8 cellular contexts compared by ENCODE assay signal in genomic region chr19:10653732-10654609, GRCh38. TPM values are rescaled to one million over a fixed set of nuclear protein-coding genes. Genes with fewer than 3 reads are reported as not detected.
A peak's percentile ranks its signal among the peaks of the same experiment; 100 is the strongest.
DNase-seq lines count a peak whose midpoint lies in the region; TF ChIP-seq lines count a peak whose summit lies in the region.

TSS of gene ILF3 (plus strand) at chr19:10654346. CDS start at chr19:10670606, 16,260 bp downstream.

- in situ Hi-C loops in HAP-1 (cut with MboI; ENCODE audit: low sequenced_read_pairs), result no loop called here

- H3K4me2 ChIP-seq in MM.1S (ENCODE audit: low read depth, low read length), result peak within 1 kb of the TSS; percentile 92

- H3F3A ChIP-seq in MM.1S (ENCODE audit: insufficient read depth, low read length), result peaks cover 19% of the 10 kb centered on the region

- H3K36me3 Mint-ChIP-seq in nephron (ENCODE audit: low read depth), result peaks cover 19% of the 10 kb centered on the region
- peaks cover 41% of the 10 kb centered on the region for H3K36me3 Mint-ChIP-seq in stimulated activated naive CD8-positive, alpha-beta T cell treated with anti-CD3 and anti-CD28 coated beads, Interleukin-15, Interleukin-2, amounts not matched to agents 100 ng/mL and 50 ng/mL, for 24 hours (ENCODE audit: low read depth)

- H3K9ac ChIP-seq in ES-I3 (ENCODE audit: low read depth, low read length), result peak within 1 kb of the TSS; percentile 98
- peak within 1 kb of the TSS; percentile 99 for H3K9ac ChIP-seq in MM.1S (ENCODE audit: low read length)

- no peaks in the 10 kb centered on the region for H3K27me3 Mint-ChIP-seq in nephron (ENCODE audit: low read depth)
- peaks cover 3% of the 10 kb centered on the region for H3K27me3 Mint-ChIP-seq in stimulated activated naive CD8-positive, alpha-beta T cell treated with anti-CD3 and anti-CD28 coated beads, Interleukin-15, Interleukin-2, amounts not matched to agents 100 ng/mL and 50 ng/mL, for 24 hours

- H3K9me2 ChIP-seq in MM.1S (replicated peaks; ENCODE audit: insufficient read depth, low read length), result no peaks in the 10 kb centered on the region

- H4K20me1 ChIP-seq in MM.1S (ENCODE audit: insufficient read depth, low read length), result peaks cover 41% of the 10 kb centered on the region

- H3K4me1 ChIP-seq in ES-I3 (ENCODE audit: insufficient read depth, low read length), result peaks cover 3% of the 10 kb centered on the region; the same call in 1 of the 2 replicates
- peaks cover 8% of the 10 kb centered on the region; the same call in 1 of the 2 replicates for H3K4me1 ChIP-seq in HAP-1
- H3K4me1 ChIP-seq in MM.1S (ENCODE audit: low read length), result peaks cover 19% of the 10 kb centered on the region

- H2AFZ ChIP-seq in MM.1S (ENCODE audit: low read length), result peak within 1 kb of the TSS; percentile 37; the same call in 1 of the 2 replicates

- peak within 1 kb of the TSS; percentile 98 for H3K27ac Mint-ChIP-seq in nephron
- peak within 1 kb of the TSS; percentile 98 for H3K27ac Mint-ChIP-seq in stimulated activated naive CD8-positive, alpha-beta T cell treated with anti-CD3 and anti-CD28 coated beads, Interleukin-15, Interleukin-2, amounts not matched to agents 100 ng/mL and 50 ng/mL, for 24 hours

- H3K9me3 Mint-ChIP-seq in nephron, result no peaks in the 10 kb centered on the region
- no peaks in the 10 kb centered on the region for H3K9me3 Mint-ChIP-seq in stimulated activated naive CD8-positive, alpha-beta T cell treated with anti-CD3 and anti-CD28 coated beads, Interleukin-15, Interleukin-2, amounts not matched to agents 100 ng/mL and 50 ng/mL, for 24 hours

- peaks cover 59% of the 10 kb centered on the region for H3K79me2 ChIP-seq in MM.1S (ENCODE audit: low read length)

- DNase-seq in HAP-1 (ENCODE audit: low spot score in 2 of 2) (peak; percentile 99), MM.1S (peak; percentile 100), SIG-M5 (lab: John Stamatoyannopoulos, UW) (peak; percentile 97), activated gamma-delta T cell (lab: John Stamatoyannopoulos, UW) (peak; percentile 96), fibroblast of the aortic adventitia (ENCODE audit: low read depth) (peak; percentile 100)

- H3K27me3 ChIP-seq in HAP-1 (ENCODE audit: low read depth) (no peaks in the 10 kb centered on the region), MM.1S (replicated peaks; ENCODE audit: insufficient read depth, low read length) (no peaks in the 10 kb centered on the region)

- H3K36me3 ChIP-seq in ES-I3 (ENCODE audit: insufficient read depth, low read length), result peaks cover 12% of the 10 kb centered on the region; the same call in 1 of the 2 replicates
- peaks cover 37% of the 10 kb centered on the region for H3K36me3 ChIP-seq in HAP-1 (replicated peaks)
- no peaks in the 10 kb centered on the region for H3K36me3 ChIP-seq in MM.1S (replicated peaks; ENCODE audit: insufficient read depth, low read length)

- peak within 1 kb of the TSS; percentile 89 to 98 (median 97) for H3K4me3 Mint-ChIP-seq in nephron
- H3K4me3 Mint-ChIP-seq in stimulated activated naive CD8-positive, alpha-beta T cell treated with anti-CD3 and anti-CD28 coated beads, Interleukin-15, Interleukin-2, amounts not matched to agents 100 ng/mL and 50 ng/mL, for 24 hours, result peak within 1 kb of the TSS; percentile 99

- TF ChIP-seq CTCF in MM.1S (IDR thresholded peaks at IDR 0.05; ENCODE audit: low read length) (no peak), fibroblast of the aortic adventitia (IDR thresholded peaks at IDR 0.05; ENCODE audit: insufficient read depth, low read length) (no peak), nephron (IDR thresholded peaks at IDR 0.05; ENCODE audit: unreplicated experiment in 3 of 3) (no peak)

- peak within 1 kb of the TSS; percentile 96 for H3K27ac ChIP-seq in MM.1S (ENCODE audit: low read length)

- H3K9me3 ChIP-seq in ES-I3 (ENCODE audit: control insufficient read depth, insufficient read depth, low read length), result no peaks in the 10 kb centered on the region
- H3K9me3 ChIP-seq in HAP-1, result no peaks in the 10 kb centered on the region
- no peaks in the 10 kb centered on the region for H3K9me3 ChIP-seq in MM.1S (replicated peaks; ENCODE audit: insufficient read depth, low read length)

- H3K4me1 Mint-ChIP-seq in nephron, result peaks cover 32% of the 10 kb centered on the region
- peaks cover 63% of the 10 kb centered on the region for H3K4me1 Mint-ChIP-seq in stimulated activated naive CD8-positive, alpha-beta T cell treated with anti-CD3 and anti-CD28 coated beads, Interleukin-15, Interleukin-2, amounts not matched to agents 100 ng/mL and 50 ng/mL, for 24 hours (ENCODE audit: low read depth)

- H3K4me3 ChIP-seq in HAP-1 (peak within 1 kb of the TSS; percentile 87), MM.1S (ENCODE audit: low read length) (peak within 1 kb of the TSS; percentile 98), fibroblast of the aortic adventitia (ENCODE audit: low read depth, low read length) (peak within 1 kb of the TSS; percentile 96)

RNA-seq across cellular contexts. Expression of gene ILF3, which starts in this region (rescaled TPM):
- 68.3 and 119 TPM in 2 replicates for total RNA-seq in fibroblast of the aortic adventitia (ENCODE audit: low replicate concordance)

Comparison
In these comparisons a context has a peak if more than half of its experiments do, and no peak if none do; other contexts are left out.
1. Peak in every context shown above with its lines: DNase-seq, H3K4me3 ChIP-seq and H3K27ac ChIP-seq.